ENCODE assay signal across 25 cellular contexts in the genomic region with DNA sequence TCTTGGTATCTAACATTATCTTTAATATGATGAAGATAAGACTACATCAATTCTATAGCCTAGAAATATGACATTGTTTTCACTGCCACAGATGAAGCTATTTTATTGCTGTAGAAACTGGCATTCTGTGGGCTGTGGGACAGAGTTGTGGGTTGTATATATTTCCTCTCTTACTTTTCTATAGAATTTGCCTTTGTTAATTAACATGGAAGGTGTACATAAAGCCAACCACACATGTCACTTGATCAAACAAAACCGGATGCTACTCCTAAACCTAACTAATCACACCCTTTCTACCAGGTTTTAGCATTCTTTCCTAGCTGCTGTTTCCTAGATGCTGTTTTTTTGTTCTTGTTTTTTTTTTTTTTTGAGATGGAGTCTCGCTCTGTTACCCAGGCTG.
"Had no signal": no experiment of that assay in that cellular context is flagged by ENCODE, and none has a peak within 500 bp of the region (broad histone marks: within the 10 kb centered on the region; RNA-seq: fewer than 3 reads in every experiment).

No MANE protein-coding gene starts in this region.

- DNase-seq: activated CD4-positive, alpha-beta T cell treated with anti-CD3 and anti-CD28 coated beads for 1 hour; activated CD4-positive, alpha-beta T cell treated with anti-CD3 and anti-CD28 coated beads, Interleukin-2, amount 50 U/mL, for 48 hours; activated CD8-positive, alpha-beta memory T cell treated with anti-CD3 and anti-CD28 coated beads, Interleukin-2, amount 50 U/mL, for 4 hours; activated effector memory CD4-positive, alpha-beta T cell treated with anti-CD3 and anti-CD28 coated beads, Interleukin-2, amount 50 U/mL, for 16 hours; activated T-cell treated with anti-CD3 and anti-CD28 coated beads, Interleukin-2, amount 50 U/mL, for 48 hours; amniotic stem cell; erythroblast; foreskin melanocyte; glutamatergic neuron; hippocampal formation; islet precursor cell; left colon; lower lobe of right lung; nephron progenitor cell; occipital lobe; posterior cingulate gyrus; stimulated activated CD4-positive, alpha-beta T cell treated with anti-CD3 and anti-CD28 coated beads, Interleukin-12 subunit alpha, Interleukin-12 subunit beta, amount 100 ng/mL, for 4 hours; stimulated activated CD4-positive, alpha-beta T cell treated with anti-CD3 and anti-CD28 coated beads, Interleukin-1b, Interleukin-23, amount 100 ng/mL, for 48 hours; stimulated activated naive CD8-positive, alpha-beta T cell treated with anti-CD3 and anti-CD28 coated beads, Interleukin-15, amount 100 ng/mL, for 72 hours; transverse colon; uterus; WERI-Rb-1 had no signal

- H3K27me3 Mint-ChIP-seq: stimulated activated naive CD8-positive, alpha-beta T cell treated with anti-CD3 and anti-CD28 coated beads, Interleukin-15, amount 100 ng/mL, for 72 hours had no signal

- H3K36me3 ChIP-seq: uterus had no signal

- H3K4me3 Mint-ChIP-seq: nephron progenitor cell; stimulated activated naive CD8-positive, alpha-beta T cell treated with anti-CD3 and anti-CD28 coated beads, Interleukin-15, amount 100 ng/mL, for 72 hours had no signal

- H3K27me3 ChIP-seq: suprapubic skin, transverse colon, uterus had no signal

- H3K4me1 ChIP-seq: lower lobe of right lung, suprapubic skin, transverse colon, uterus had no signal

- H3K9me3 ChIP-seq: lower lobe of right lung, suprapubic skin, transverse colon, uterus had no signal

- H3K27ac ChIP-seq: lower lobe of right lung, suprapubic skin, transverse colon, uterus, WERI-Rb-1 had no signal

- H3K27ac Mint-ChIP-seq: nephron progenitor cell had no signal

- ATAC-seq: activated naive CD4-positive, alpha-beta T cell treated with anti-CD3 and anti-CD28 coated beads, Interleukin-2, amount 50 U/mL, for 72 hours; left colon; lower lobe of right lung; SK-N-SH treated with all-trans-retinoic acid at 6 μM for 48 hours; stimulated activated naive CD8-positive, alpha-beta T cell treated with anti-CD3 and anti-CD28 coated beads, Interleukin-15, amount 100 ng/mL, for 72 hours had no signal

- H3K9me3 Mint-ChIP-seq: nephron progenitor cell had no signal

- H3K4me3 ChIP-seq: lower lobe of right lung, suprapubic skin, transverse colon, uterus had no signal
